In genomic region chr3:140487566-140487965, GRCh38 we compare ENCODE assay signal across 35 cellular contexts.
"Had no signal": no experiment of that assay in that cellular context is flagged by ENCODE, and none has a peak within 500 bp of the region (broad histone marks: within the 10 kb centered on the region; RNA-seq: fewer than 3 reads in every experiment).

No MANE protein-coding gene starts in this region.

- H3K9me3 Mint-ChIP-seq: activated CD8-positive, alpha-beta T cell treated with anti-CD3 and anti-CD28 coated beads for 36 hours; activated naive CD4-positive, alpha-beta T cell treated with anti-CD3 and anti-CD28 coated beads, Interleukin-2, amount 50 U/mL, for 24 hours; activated T-helper 1 cell treated with anti-CD3 and anti-CD28 coated beads, Interleukin-12 subunit alpha, Interleukin-12 subunit beta, Interleukin-2, Interleukin-4 antibody, amounts not matched to agents 30 ng/mL and 10 ng/mL and 1 ng/mL, durations not matched to agents 14 hours and 24 hours and 36 hours; T-helper 2 cell treated with Interferon-gamma antibody and Interleukin-4, amounts not matched to agents 5 μg/mL and 100 μg/mL, for 36 hours had no signal

- H3K27me3 ChIP-seq: ascending aorta had no signal

- H3K4me3 Mint-ChIP-seq: activated B cell treated with CpG ODN at 0.5 μM for 24 hours; activated CD4-positive, alpha-beta memory T cell treated with anti-CD3 and anti-CD28 coated beads for 36 hours; activated CD4-positive, alpha-beta T cell treated with anti-CD3 and anti-CD28 coated beads, Interleukin-2, amount 10 ng/mL, durations not matched to agents 24 days and 14 days; activated CD8-positive, alpha-beta T cell treated with anti-CD3 and anti-CD28 coated beads for 36 hours; activated naive CD4-positive, alpha-beta T cell treated with anti-CD3 and anti-CD28 coated beads, Interleukin-2, amount 10 ng/mL, durations not matched to agents 7 days and 5 days; activated naive CD4-positive, alpha-beta T cell treated with anti-CD3 and anti-CD28 coated beads, Interleukin-2, amount 50 U/mL, for 24 hours; activated naive CD8-positive, alpha-beta T cell; activated naive CD8-positive, alpha-beta T cell treated with anti-CD3 and anti-CD28 coated beads, Interleukin-2, amount 10 ng/mL, durations not matched to agents 7 days and 5 days; activated naive CD8-positive, alpha-beta T cell treated with anti-CD3 and anti-CD28 coated beads, Interleukin-2, amount 50 U/mL, for 24 hours; activated T-cell treated with anti-CD3 and anti-CD28 coated beads, Interleukin-2, amount 50 U/mL, for 4 hours; activated T-cell treated with anti-CD3 and anti-CD28 coated beads, Interleukin-2, amount 50 U/mL, for 72 hours; activated T-helper 1 cell treated with anti-CD3 and anti-CD28 coated beads, Interleukin-12 subunit alpha, Interleukin-12 subunit beta, Interleukin-2, Interleukin-4 antibody, amounts not matched to agents 30 ng/mL and 10 ng/mL and 1 ng/mL, durations not matched to agents 14 hours and 24 hours and 36 hours; activated T-helper 17 cell treated with anti-CD3 and anti-CD28 coated beads, Interleukin-2, amount 50 U/mL, for 72 hours; brain; T-helper 1 cell treated with Interleukin-12 subunit alpha and Interleukin-12 subunit beta and Interleukin-4 antibody, amounts not matched to agents 30 μg/mL and 1 μg/mL, for 36 hours; T-helper 2 cell treated with Interferon-gamma antibody and Interleukin-4, amounts not matched to agents 5 μg/mL and 100 μg/mL, for 36 hours had no signal

- FAIRE-seq: TTC549 had no signal

- H3K27ac ChIP-seq: ascending aorta, VCaP had no signal

- ATAC-seq: activated CD8-positive, alpha-beta T cell treated with anti-CD3 and anti-CD28 coated beads for 36 hours; activated naive CD8-positive, alpha-beta T cell treated with anti-CD3 and anti-CD28 coated beads, Interleukin-2, amount 50 U/mL, for 24 hours; activated T-cell treated with anti-CD3 and anti-CD28 coated beads, Interleukin-2, amount 50 U/mL, for 4 hours; activated T-cell treated with anti-CD3 and anti-CD28 coated beads, Interleukin-2, amount 50 U/mL, for 72 hours; activated T-helper 17 cell treated with anti-CD3 and anti-CD28 coated beads, Interleukin-2, amount 50 U/mL, for 72 hours had no signal

- H3K36me3 Mint-ChIP-seq: activated CD4-positive, alpha-beta memory T cell treated with anti-CD3 and anti-CD28 coated beads for 36 hours; activated naive CD4-positive, alpha-beta T cell treated with anti-CD3 and anti-CD28 coated beads, Interleukin-2, amount 10 ng/mL, durations not matched to agents 7 days and 5 days; activated naive CD4-positive, alpha-beta T cell treated with anti-CD3 and anti-CD28 coated beads, Interleukin-2, amount 50 U/mL, for 24 hours; activated naive CD8-positive, alpha-beta T cell; activated naive CD8-positive, alpha-beta T cell treated with anti-CD3 and anti-CD28 coated beads, Interleukin-2, amount 10 ng/mL, durations not matched to agents 7 days and 5 days; brain had no signal

- H3K36me3 ChIP-seq: ascending aorta had no signal

- H3K4me1 Mint-ChIP-seq: activated B cell treated with CpG ODN at 0.5 μM for 24 hours; activated CD4-positive, alpha-beta T cell treated with anti-CD3 and anti-CD28 coated beads, Interleukin-2, amount 10 ng/mL, durations not matched to agents 24 days and 14 days; activated naive CD4-positive, alpha-beta T cell treated with anti-CD3 and anti-CD28 coated beads, Interleukin-2, amount 10 ng/mL, durations not matched to agents 7 days and 5 days; activated naive CD4-positive, alpha-beta T cell treated with anti-CD3 and anti-CD28 coated beads, Interleukin-2, amount 50 U/mL, for 24 hours; activated naive CD8-positive, alpha-beta T cell treated with anti-CD3 and anti-CD28 coated beads, Interleukin-2, amount 10 ng/mL, durations not matched to agents 7 days and 5 days; activated naive CD8-positive, alpha-beta T cell treated with anti-CD3 and anti-CD28 coated beads, Interleukin-2, amount 50 U/mL, for 24 hours; activated T-helper 17 cell treated with anti-CD3 and anti-CD28 coated beads, Interleukin-2, amount 50 U/mL, for 72 hours had no signal

- H3K27ac Mint-ChIP-seq: activated B cell treated with CpG ODN at 0.5 μM for 24 hours; activated CD4-positive, alpha-beta memory T cell treated with anti-CD3 and anti-CD28 coated beads for 36 hours; activated CD4-positive, alpha-beta T cell treated with anti-CD3 and anti-CD28 coated beads, Interleukin-2, amount 10 ng/mL, durations not matched to agents 24 days and 14 days; activated CD8-positive, alpha-beta T cell treated with anti-CD3 and anti-CD28 coated beads for 36 hours; activated naive CD4-positive, alpha-beta T cell treated with anti-CD3 and anti-CD28 coated beads, Interleukin-2, amount 10 ng/mL, durations not matched to agents 7 days and 5 days; activated naive CD4-positive, alpha-beta T cell treated with anti-CD3 and anti-CD28 coated beads, Interleukin-2, amount 50 U/mL, for 24 hours; activated naive CD8-positive, alpha-beta T cell; activated naive CD8-positive, alpha-beta T cell treated with anti-CD3 and anti-CD28 coated beads, Interleukin-2, amount 10 ng/mL, durations not matched to agents 7 days and 5 days; activated naive CD8-positive, alpha-beta T cell treated with anti-CD3 and anti-CD28 coated beads, Interleukin-2, amount 50 U/mL, for 24 hours; activated T-cell treated with anti-CD3 and anti-CD28 coated beads, Interleukin-2, amount 50 U/mL, for 72 hours; activated T-helper 1 cell treated with anti-CD3 and anti-CD28 coated beads, Interleukin-12 subunit alpha, Interleukin-12 subunit beta, Interleukin-2, Interleukin-4 antibody, amounts not matched to agents 30 ng/mL and 10 ng/mL and 1 ng/mL, durations not matched to agents 14 hours and 24 hours and 36 hours; activated T-helper 17 cell treated with anti-CD3 and anti-CD28 coated beads, Interleukin-2, amount 50 U/mL, for 72 hours; brain; T-helper 1 cell treated with Interleukin-12 subunit alpha and Interleukin-12 subunit beta and Interleukin-4 antibody, amounts not matched to agents 30 μg/mL and 1 μg/mL, for 36 hours; T-helper 2 cell treated with Interferon-gamma antibody and Interleukin-4, amounts not matched to agents 5 μg/mL and 100 μg/mL, for 36 hours had no signal

- H3K4me3 ChIP-seq: ascending aorta had no signal

- H3K27me3 Mint-ChIP-seq: activated CD4-positive, alpha-beta T cell treated with anti-CD3 and anti-CD28 coated beads, Interleukin-2, amount 10 ng/mL, durations not matched to agents 24 days and 14 days; activated naive CD4-positive, alpha-beta T cell treated with anti-CD3 and anti-CD28 coated beads, Interleukin-2, amount 10 ng/mL, durations not matched to agents 7 days and 5 days; activated naive CD8-positive, alpha-beta T cell treated with anti-CD3 and anti-CD28 coated beads, Interleukin-2, amount 10 ng/mL, durations not matched to agents 7 days and 5 days; activated naive CD8-positive, alpha-beta T cell treated with anti-CD3 and anti-CD28 coated beads, Interleukin-2, amount 50 U/mL, for 24 hours; brain had no signal

- H3K9me3 ChIP-seq: ascending aorta had no signal

- DNase-seq: activated B cell treated with CpG ODN at 0.5 μM for 24 hours; activated CD4-positive, alpha-beta memory T cell treated with anti-CD3 and anti-CD28 coated beads for 36 hours; activated CD4-positive, alpha-beta T cell treated with anti-CD3 and anti-CD28 coated beads for 4 hours; activated CD4-positive, alpha-beta T cell treated with anti-CD3 and anti-CD28 coated beads, Interleukin-2, amount 10 ng/mL, durations not matched to agents 24 days and 14 days; activated CD4-positive, alpha-beta T cell treated with anti-CD3 and anti-CD28 coated beads, Interleukin-2, amount 50 U/mL, for 1 hour; activated CD4-positive, alpha-beta T cell treated with anti-CD3 and anti-CD28 coated beads, Interleukin-2, amount 50 U/mL, for 4 hours; activated CD4-positive, CD25-positive, alpha-beta regulatory T cell treated with anti-CD3 and anti-CD28 coated beads, Interleukin-2, amount 50 U/mL, for 72 hours; activated CD8-positive, alpha-beta memory T cell treated with anti-CD3 and anti-CD28 coated beads, Interleukin-2, amount 50 U/mL, for 4 hours; activated CD8-positive, alpha-beta T cell treated with anti-CD3 and anti-CD28 coated beads for 36 hours; activated effector memory CD4-positive, alpha-beta T cell treated with Interleukin-2 at 50 U/mL for 16 hours; activated gamma-delta T cell; activated naive CD4-positive, alpha-beta T cell treated with anti-CD3 and anti-CD28 coated beads, Interleukin-2, amount 10 ng/mL, durations not matched to agents 7 days and 5 days; activated naive CD4-positive, alpha-beta T cell treated with Interleukin-2 at 50 U/mL for 16 hours; activated naive CD8-positive, alpha-beta T cell treated with anti-CD3 and anti-CD28 coated beads, Interleukin-2, amount 10 ng/mL, durations not matched to agents 7 days and 5 days; activated naive CD8-positive, alpha-beta T cell treated with anti-CD3 and anti-CD28 coated beads, Interleukin-2, amount 50 U/mL, for 24 hours; activated T-cell treated with anti-CD3 and anti-CD28 coated beads for 4 hours; activated T-cell treated with anti-CD3 and anti-CD28 coated beads, Interleukin-2, amount 50 U/mL, for 1 hour; activated T-cell treated with anti-CD3 and anti-CD28 coated beads, Interleukin-2, amount 50 U/mL, for 4 hours; activated T-cell treated with anti-CD3 and anti-CD28 coated beads, Interleukin-2, amount 50 U/mL, for 72 hours; amygdala; anterior cingulate cortex; central memory CD4-positive, alpha-beta T cell; T-helper 1 cell; T-helper 2 cell; T-helper 9 cell had no signal

- H3K4me1 ChIP-seq: ascending aorta had no signal
